In genomic region chr2:46029332-46029811, GRCh38 we compare ENCODE assay signal across 13 cellular contexts.
DNase-seq lines count a peak whose midpoint lies in the region; FAIRE-seq and TF ChIP-seq lines count a peak whose summit lies in the region.
"Had no signal": no experiment of that assay in that cellular context is flagged by ENCODE, and none has a peak within 500 bp of the region (broad histone marks: within the 10 kb centered on the region; RNA-seq: fewer than 3 reads in every experiment).

No MANE protein-coding gene starts in this region.

- H3K27ac Mint-ChIP-seq in neural crest cell (ENCODE audit: unreplicated experiment), result no peak overlapping the region
- no peak overlapping the region for H3K27ac Mint-ChIP-seq in activated CD4-positive, alpha-beta memory T cell treated with anti-CD3 and anti-CD28 coated beads for 36 hours
- H3K27ac Mint-ChIP-seq: T-helper 1 cell treated with Interleukin-12 subunit alpha and Interleukin-12 subunit beta and Interleukin-4 antibody, amounts not matched to agents 30 μg/mL and 1 μg/mL, for 36 hours had no signal

- H3K4me1 ChIP-seq in endothelial cell of umbilical vein (ENCODE audit: control insufficient read depth, extremely low read depth, insufficient read depth, low read length), result peaks cover 20% of the 10 kb centered on the region

- TF ChIP-seq CTCF in GM10248 (IDR thresholded peaks at IDR 0.05; ENCODE audit: control extremely low read depth, extremely low read depth, low read depth, missing control alignments), result peak; percentile 10
- peak; percentile 32 to 47 for TF ChIP-seq CTCF in endothelial cell of umbilical vein (IDR thresholded peaks at IDR 0.05; ENCODE audit: extremely low read depth in 1 of 2, insufficient read depth in 1 of 2, low read depth in 1 of 2, low read length in 2 of 2)
- peak; percentile 18 for TF ChIP-seq CTCF in neural crest cell (conservative IDR thresholded peaks at IDR 0.05)

- no peak overlapping the region for H3K4me3 Mint-ChIP-seq in neural crest cell
- no peak overlapping the region for H3K4me3 Mint-ChIP-seq in activated CD4-positive, alpha-beta memory T cell treated with anti-CD3 and anti-CD28 coated beads for 36 hours
- H3K4me3 Mint-ChIP-seq: T-helper 1 cell treated with Interleukin-12 subunit alpha and Interleukin-12 subunit beta and Interleukin-4 antibody, amounts not matched to agents 30 μg/mL and 1 μg/mL, for 36 hours had no signal

- peak overlapping the region; percentile 22 for H3K9ac ChIP-seq in endothelial cell of umbilical vein (replicated peaks; ENCODE audit: extremely low read depth, insufficient read depth, low read length)

- CTCF ChIA-PET in GM10248 (lab: Yijun Ruan, JAX) (interaction anchor here (1.0 to 3.7 kb wide), 13 partner anchors 7 to 889 kb away, joined by 3 to 15 read pairs (median 4); no protein-coding TSS in a partner anchor), endothelial cell of umbilical vein (lab: Charles Lee) (interaction anchor here (0.6 to 2.9 kb wide), 32 partner anchors 9 to 431 kb away, joined by 3 to 20 read pairs (median 5); partner anchors contain the start of gene EPAS1)
- CTCF ChIA-PET in activated CD4-positive, alpha-beta memory T cell treated with anti-CD3 and anti-CD28 coated beads for 36 hours (lab: Charles Lee), result interaction anchor here (0.8 to 1.2 kb wide), 3 partner anchors 10 to 36 kb away, joined by 3 to 5 read pairs (median 3); no protein-coding TSS in a partner anchor

- POLR2A ChIA-PET in GM10248 (lab: Yijun Ruan, JAX), result interaction anchor here (0.6 kb wide), 1 partner anchor 765 kb away, joined by 3 read pairs; no protein-coding TSS in a partner anchor
- POLR2A ChIA-PET in endothelial cell of umbilical vein (lab: Charles Lee), result interaction anchor here (0.6 to 1.5 kb wide), 3 partner anchors 15 to 285 kb away, joined by 3 to 7 read pairs (median 6); partner anchors contain the start of gene EPAS1
- POLR2A ChIA-PET in activated CD4-positive, alpha-beta memory T cell treated with anti-CD3 and anti-CD28 coated beads for 36 hours (lab: Charles Lee), result interaction anchor here (0.9 kb wide), 2 partner anchors 10 to 22 kb away, joined by 3 to 4 read pairs; no protein-coding TSS in a partner anchor

- no peaks in the 10 kb centered on the region for H3K36me3 ChIP-seq in endothelial cell of umbilical vein (ENCODE audit: control insufficient read depth in 2 of 2, extremely low read depth in 1 of 2, insufficient read depth in 2 of 2, low read length in 2 of 2)

- H3K4me3 ChIP-seq in endothelial cell of umbilical vein (replicated peaks in 1 of 3; ENCODE audit: insufficient read depth in 1 of 3, low read depth in 1 of 3, low read length in 3 of 3), result no peak overlapping the region

- DNase-seq in GM10248 (ENCODE audit: extremely low spot score) (no peak), NCI-H2029 treated with DMSO at 0.1 percent for 48 hours (lab: John Stamatoyannopoulos, UW) (peak; percentile 1), endothelial cell of umbilical vein (ENCODE audit: low read depth, low spot score) (peak; percentile 96), neural crest cell (ENCODE audit: low read depth, low spot score) (no peak), islet precursor cell (no peak), NCI-H524 (lab: John Stamatoyannopoulos, UW) (no peak)
- no peak for DNase-seq in activated CD4-positive, alpha-beta memory T cell treated with anti-CD3 and anti-CD28 coated beads for 36 hours
- no peak for DNase-seq in stimulated activated naive CD4-positive, alpha-beta T cell treated with Interleukin-2 at 50 U/mL for 16 hours (lab: John Stamatoyannopoulos, UW)
- DNase-seq: activated naive CD4-positive, alpha-beta T cell treated with Interleukin-2 at 50 U/mL for 16 hours; hippocampal formation; KG1 had no signal

- no peaks in the 10 kb centered on the region for H4K20me1 ChIP-seq in endothelial cell of umbilical vein (replicated peaks; ENCODE audit: control insufficient read depth, extremely low read depth, insufficient read depth, low read length)

- H3K79me2 ChIP-seq in endothelial cell of umbilical vein (ENCODE audit: control insufficient read depth, insufficient read depth, low read length), result no peaks in the 10 kb centered on the region

- dilution Hi-C loops in endothelial cell of umbilical vein (cut with MboI; ENCODE audit: extremely low pct_ligation_motif_present, low sequenced_read_pairs), result no loop called here

- H3K9me1 ChIP-seq in endothelial cell of umbilical vein (replicated peaks; ENCODE audit: control insufficient read depth, extremely low read depth, insufficient read depth, low read length), result no peaks in the 10 kb centered on the region

- FAIRE-seq in endothelial cell of umbilical vein (lab: Jason Lieb, UNC), result peak; percentile 95
- FAIRE-seq: GM12892 had no signal

- H2AFZ ChIP-seq in endothelial cell of umbilical vein (ENCODE audit: low read depth, low read length), result peak overlapping the region; percentile 45

- peak overlapping the region; percentile 77 for H3K27ac ChIP-seq in endothelial cell of umbilical vein (ENCODE audit: insufficient read depth, low read depth, low read length)

- no peaks in the 10 kb centered on the region for H3K4me1 Mint-ChIP-seq in neural crest cell
- H3K4me1 Mint-ChIP-seq in activated CD4-positive, alpha-beta memory T cell treated with anti-CD3 and anti-CD28 coated beads for 36 hours (ENCODE audit: low read depth), result peaks cover 30% of the 10 kb centered on the region

- peak overlapping the region; percentile 53 for H3K4me2 ChIP-seq in endothelial cell of umbilical vein (ENCODE audit: insufficient read depth, low read length)

- no peaks in the 10 kb centered on the region for H3K27me3 ChIP-seq in endothelial cell of umbilical vein (ENCODE audit: control insufficient read depth in 2 of 2, insufficient read depth in 2 of 2, low read length in 2 of 2)

- no peaks in the 10 kb centered on the region for H3K9me3 Mint-ChIP-seq in neural crest cell
- H3K9me3 Mint-ChIP-seq in activated CD4-positive, alpha-beta memory T cell treated with anti-CD3 and anti-CD28 coated beads for 36 hours, result no peaks in the 10 kb centered on the region
- H3K9me3 Mint-ChIP-seq: T-helper 1 cell treated with Interleukin-12 subunit alpha and Interleukin-12 subunit beta and Interleukin-4 antibody, amounts not matched to agents 30 μg/mL and 1 μg/mL, for 36 hours had no signal

- intact Hi-C loops in endothelial cell of umbilical vein (cut with micrococcal nuclease), result loop anchor here (1.0 kb wide), 2 partner anchors 14 to 39 kb away; no protein-coding TSS in a partner anchor
- intact Hi-C loops in activated CD4-positive, alpha-beta memory T cell treated with anti-CD3 and anti-CD28 coated beads for 36 hours (cut with micrococcal nuclease), result no loop called here

- no peaks in the 10 kb centered on the region for H3K9me3 ChIP-seq in endothelial cell of umbilical vein (replicated peaks; ENCODE audit: control insufficient read depth, insufficient read depth, low read length)

- no peaks in the 10 kb centered on the region for H3K36me3 Mint-ChIP-seq in neural crest cell (ENCODE audit: low read depth)
- H3K36me3 Mint-ChIP-seq in activated CD4-positive, alpha-beta memory T cell treated with anti-CD3 and anti-CD28 coated beads for 36 hours, result peaks cover 15% of the 10 kb centered on the region

- TF ChIP-seq POLR2A in endothelial cell of umbilical vein (IDR thresholded peaks at IDR 0.05; ENCODE audit: low read depth, low read length), result no peak

- H3K27me3 Mint-ChIP-seq in neural crest cell (ENCODE audit: low read depth), result no peaks in the 10 kb centered on the region
- H3K27me3 Mint-ChIP-seq in activated CD4-positive, alpha-beta memory T cell treated with anti-CD3 and anti-CD28 coated beads for 36 hours, result no peaks in the 10 kb centered on the region

- no TSS peak for BruUV-seq in endothelial cell of umbilical vein (replicated peaks; lab: Mats Ljungman, UMichigan)

TF ChIP-seq in endothelial cell of umbilical vein, 7 proteins besides CTCF, POLR2A, EP300 and RAD21:
- no peak for TF ChIP-seq MAX (IDR thresholded peaks at IDR 0.05; ENCODE audit: insufficient read depth, insufficient read length)
- no peak for TF ChIP-seq EZH2 (IDR thresholded peaks at IDR 0.05; ENCODE audit: borderline replicate concordance, low read depth, low read length, severe bottlenecking)
- TF ChIP-seq GATA2 (IDR thresholded peaks at IDR 0.05; ENCODE audit: insufficient read depth, insufficient read length, low read depth, low read length), result peak; percentile 16
- peak; percentile 81 for TF ChIP-seq JUN (IDR thresholded peaks at IDR 0.05; ENCODE audit: borderline replicate concordance, insufficient read depth, insufficient read length, low read depth)
- TF ChIP-seq FOS (IDR thresholded peaks at IDR 0.05; ENCODE audit: borderline replicate concordance, insufficient read depth, low read length), result peak; percentile 22
- no peak for TF ChIP-seq POLR2AphosphoS5 (IDR thresholded peaks at IDR 0.05; ENCODE audit: insufficient read depth, low read depth, low read length)
- TF ChIP-seq MYC (IDR thresholded peaks at IDR 0.05; ENCODE audit: low read depth, low read length), result no peak

Comparison
In these comparisons a context has a peak if more than half of its experiments do, and no peak if none do; other contexts are left out.
1. DNase-seq: peak in NCI-H2029 treated with DMSO at 0.1 percent for 48 hours (single experiment) and endothelial cell of umbilical vein (single experiment); none in GM10248 (single experiment), neural crest cell (single experiment), islet precursor cell (single experiment), activated CD4-positive, alpha-beta memory T cell treated with anti-CD3 and anti-CD28 coated beads for 36 hours (single experiment), stimulated activated naive CD4-positive, alpha-beta T cell treated with Interleukin-2 at 50 U/mL for 16 hours (single experiment) and NCI-H524 (0 of 2).
2. Peak in every context shown above with its lines, with median percentiles within 50 percentile points of each other: CTCF ChIP-seq.